In the genomic region with DNA sequence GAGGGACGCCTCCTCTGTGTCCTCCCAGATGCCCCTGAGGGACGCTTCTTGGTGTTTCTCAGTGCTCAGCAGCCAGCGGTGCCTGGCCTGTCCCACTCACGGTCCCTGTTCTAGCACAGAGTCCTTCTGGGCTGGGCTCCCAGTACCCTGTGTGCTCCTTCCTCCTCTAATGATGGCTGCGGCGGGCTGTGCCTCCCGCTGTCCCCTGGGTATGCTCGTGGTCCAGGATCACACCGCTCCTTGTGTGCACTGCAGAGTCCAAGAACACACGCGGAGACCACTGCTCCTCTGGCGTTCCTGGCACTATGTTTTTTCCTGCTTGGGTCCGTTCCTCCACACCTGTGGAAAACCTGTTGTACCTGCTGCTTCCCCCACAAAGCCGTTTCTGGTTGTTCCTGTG, we compare ENCODE assay signal across 20 cellular contexts. TPM values are rescaled to one million over a fixed set of nuclear protein-coding genes. Genes with fewer than 3 reads are reported as not detected.
"Had no signal": no experiment of that assay in that cellular context is flagged by ENCODE, and none has a peak within 500 bp of the region (broad histone marks: within the 10 kb centered on the region; RNA-seq: fewer than 3 reads in every experiment).

No MANE protein-coding gene starts in this region.

- H3K9me3 ChIP-seq: SJSA1 had no signal

- H3K36me3 ChIP-seq: SJSA1 had no signal

- H3K4me2 ChIP-seq: KMS-11 had no signal

- DNase-seq: Kasumi-1, MM.1S, NCI-H1092 treated with DMSO at 0.1 percent for 48 hours, NCI-H1436, NCI-H187, NCI-H2029, NCI-H2227 treated with DMSO at 0.1 percent for 48 hours, NCI-H524, NCI-H526 treated with DMSO at 0.1 percent for 48 hours, NCI-H774, Right ventricle myocardium superior, RPMI8226, SIG-M5 had no signal

- H3K9ac ChIP-seq: KMS-11 had no signal

- H3K27ac ChIP-seq: HL-60, KMS-11, SJSA1, SK-N-MC had no signal

- H3K4me3 ChIP-seq: K562, SJSA1, SK-N-MC had no signal

- H3K9me3 Mint-ChIP-seq: IgD-negative memory B cell had no signal

RNA-seq across cellular contexts. Expression of a gene that starts 15.1 kb away (rescaled TPM):
- total RNA-seq: NCI-H460 had no signal
